ENCODE assay signal across 16 cellular contexts in the genomic region with DNA sequence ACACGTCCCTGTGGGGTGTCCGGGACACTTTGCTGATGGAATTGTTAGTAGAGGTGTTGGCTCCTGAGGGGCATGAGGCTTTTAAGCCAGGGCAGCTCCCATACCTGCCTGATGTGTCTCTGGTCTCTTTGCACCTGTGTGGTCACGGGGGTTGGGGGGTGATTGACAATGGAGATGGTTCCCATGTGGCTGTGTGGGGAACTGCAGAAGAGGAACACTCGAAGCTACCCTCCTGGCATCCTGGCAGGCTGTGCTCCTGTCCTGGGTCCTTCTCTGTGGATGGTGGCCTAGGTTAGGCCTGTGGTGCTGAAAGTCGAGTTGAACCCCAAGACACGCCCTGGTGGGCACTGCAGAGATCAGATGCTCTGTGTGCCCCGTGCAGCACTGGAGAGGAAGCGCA.
DNase-seq lines count a peak whose midpoint lies in the region; ATAC-seq, FAIRE-seq and TF ChIP-seq lines count a peak whose summit lies in the region.
"Had no signal": no experiment of that assay in that cellular context is flagged by ENCODE, and none has a peak within 500 bp of the region (broad histone marks: within the 10 kb centered on the region; RNA-seq: fewer than 3 reads in every experiment).

No MANE protein-coding gene starts in this region.

- intact Hi-C loops in pancreas (cut with DNase I), result no loop called here

- DNase-seq in NAMALWA (ENCODE audit: low spot score) (peak; percentile 45), H1 (ENCODE audit: low read depth in 1 of 2, low spot score in 2 of 2) (peak in 1 of 2 experiments; percentile 62), osteoblast (ENCODE audit: insufficient read length, low spot score, missing footprints) (peak; percentile 60), GM20000 (ENCODE audit: low spot score) (no peak), NCI-H1930 (lab: John Stamatoyannopoulos, UW) (no peak), pancreas (no peak)
- DNase-seq: activated CD8-positive, alpha-beta memory T cell treated with anti-CD3 and anti-CD28 coated beads for 24 hours; cortex of kidney; naive B cell; NCI-H2107; T-helper 2 cell; upper lobe of right lung had no signal

- H2BK12ac ChIP-seq in H1 (ENCODE audit: low read depth, low read length), result no peak overlapping the region

- 0 out of 2 replicates have a peak overlapping the region, but pooled peaks have one; percentile 40 for H2BK15ac ChIP-seq in H1 (ENCODE audit: low read length)

- H3K27ac ChIP-seq in H1 (ENCODE audit: low read depth, low read length) (no peak overlapping the region), osteoblast (ENCODE audit: low read depth, low read length) (no peak overlapping the region), pancreas (no peak overlapping the region)
- H3K27ac ChIP-seq: skin epidermis, upper lobe of right lung had no signal

- no peaks in the 10 kb centered on the region for H3K79me1 ChIP-seq in H1 (ENCODE audit: low read depth, low read length)

- TF ChIP-seq CTCF in GM12873 (IDR thresholded peaks at IDR 0.05; ENCODE audit: insufficient read depth, low read depth, low read length, missing control alignments), result peak; percentile 66
- TF ChIP-seq CTCF in H1 (IDR thresholded peaks at IDR 0.05; ENCODE audit: control extremely low read depth in 1 of 3, insufficient read depth in 1 of 3, low read depth in 1 of 3, low read length in 3 of 3), result peak; percentile 43 to 67 (median 59)
- peak; percentile 14 for TF ChIP-seq CTCF in osteoblast (IDR thresholded peaks at IDR 0.05; ENCODE audit: extremely low read depth, low read depth, low read length)
- TF ChIP-seq CTCF in GM20000 (IDR thresholded peaks at IDR 0.05; ENCODE audit: extremely low read depth, missing control alignments), result no peak
- peak in 1 of 4 donors; percentile 8 for TF ChIP-seq CTCF in pancreas (IDR thresholded peaks at IDR 0.05)

- H3K36me3 ChIP-seq in H1 (ENCODE audit: control insufficient read depth in 2 of 4, insufficient read depth in 4 of 4, low read length in 3 of 4) (no peaks in the 10 kb centered on the region), osteoblast (ENCODE audit: insufficient read depth, low read length) (no peaks in the 10 kb centered on the region), pancreas (no peaks in the 10 kb centered on the region)
- H3K36me3 ChIP-seq: upper lobe of right lung had no signal

- H3K27me3 ChIP-seq in H1 (replicated peaks in 1 of 4; ENCODE audit: control insufficient read depth in 3 of 4, extremely low read depth in 1 of 4, insufficient read depth in 3 of 4, low read length in 3 of 4), result no peaks in the 10 kb centered on the region
- H3K27me3 ChIP-seq in osteoblast (ENCODE audit: insufficient read depth, low read length), result peaks cover 2% of the 10 kb centered on the region
- H3K27me3 ChIP-seq in pancreas, result no peaks in the 10 kb centered on the region
- H3K27me3 ChIP-seq: upper lobe of right lung had no signal

- H3K14ac ChIP-seq in H1 (ENCODE audit: insufficient read length), result no peak overlapping the region

- peak in 1 of 2 experiments; percentile 33; a peak in 2 of 4 replicates for TF ChIP-seq RAD21 in H1 (IDR thresholded peaks at IDR 0.05 in 1 of 2, conservative IDR thresholded peaks at IDR 0.05 in 1 of 2; ENCODE audit: low read depth in 2 of 2, low read length in 2 of 2)

- H3K4me3 ChIP-seq in H1 (ENCODE audit: extremely low read depth in 1 of 4, insufficient read depth in 2 of 4, low read depth in 3 of 4, low read length in 4 of 4) (no peak overlapping the region), osteoblast (ENCODE audit: insufficient read depth, low read length) (no peak overlapping the region), pancreas (no peak overlapping the region)
- H3K4me3 ChIP-seq: skin epidermis, upper lobe of right lung had no signal

- H2AFZ ChIP-seq in H1 (ENCODE audit: low read length), result 0 out of 2 replicates have a peak overlapping the region, but pooled peaks have one; percentile 24
- H2AFZ ChIP-seq in osteoblast (ENCODE audit: low read length), result no peak overlapping the region

- H3K56ac ChIP-seq in H1 (replicated peaks; ENCODE audit: insufficient read length, low read depth, low read length), result no peak overlapping the region

- no peak for TF ChIP-seq EP300 in H1 (IDR thresholded peaks at IDR 0.05; ENCODE audit: borderline replicate concordance in 1 of 2, low read depth in 2 of 2, low read length in 2 of 2)

- no peak overlapping the region for H2BK20ac ChIP-seq in H1 (ENCODE audit: low read length)

- H2BK120ac ChIP-seq in H1 (replicated peaks; ENCODE audit: low read depth, low read length), result no peak overlapping the region

- peaks cover 0 to 7% (median 1%) of the 10 kb centered on the region in 4 experiments; a peak in 3 of 7 replicates for H3K4me1 ChIP-seq in H1 (replicated peaks in 1 of 4; ENCODE audit: control insufficient read depth in 3 of 4, insufficient read depth in 4 of 4, low read length in 3 of 4)
- H3K4me1 ChIP-seq in osteoblast (ENCODE audit: insufficient read depth, low read length), result no peaks in the 10 kb centered on the region
- no peaks in the 10 kb centered on the region for H3K4me1 ChIP-seq in pancreas

- no peak overlapping the region for H3K9ac ChIP-seq in H1 (replicated peaks in 1 of 4; ENCODE audit: extremely low read depth in 1 of 4, low read depth in 3 of 4, low read length in 3 of 4)

- H4K20me1 ChIP-seq in H1 (replicated peaks in 1 of 2; ENCODE audit: control insufficient read depth in 1 of 2, insufficient read depth in 2 of 2, low read length in 2 of 2) (peaks cover 0 to 3% of the 10 kb centered on the region in 2 experiments), osteoblast (ENCODE audit: insufficient read depth, low read length) (no peaks in the 10 kb centered on the region)

- WGBS in H1 (ENCODE audit: extremely low coverage in 1 of 2, insufficient coverage in 1 of 2, insufficient read length in 1 of 2, insufficient replicate concordance in 2 of 2, low coverage in 1 of 2, low lambda C conversion rate in 2 of 2, missing lambda C conversion rate in 1 of 2), 2 experiments, result 73% methylated on average over 8 of the region's 8 CpGs; no CpG with 5 or more reads in 1 of the 2 experiments
- WGBS in pancreas, 2 donors, result 71 to 74% methylated on average over 8 of the region's 8 CpGs

- H3K79me2 ChIP-seq in H1 (ENCODE audit: control insufficient read depth in 1 of 2, insufficient read depth in 2 of 2, low read length in 2 of 2) (no peaks in the 10 kb centered on the region), osteoblast (ENCODE audit: insufficient read depth, low read length) (no peaks in the 10 kb centered on the region)

- H3K23ac ChIP-seq in H1 (ENCODE audit: insufficient read length), result no peak overlapping the region

- ATAC-seq in GM19452 (IDR thresholded peaks at IDR 0.05; ENCODE audit: unreplicated experiment), result no peak
- no peak for ATAC-seq in pancreas
- ATAC-seq: upper lobe of right lung had no signal

- H4K91ac ChIP-seq in H1 (replicated peaks; ENCODE audit: insufficient read length, low read length), result no peak overlapping the region

- H3K9me3 ChIP-seq in H1 (ENCODE audit: insufficient read depth in 2 of 2, low read depth in 1 of 2, low read length in 1 of 2), result no peaks in the 10 kb centered on the region
- H3K9me3 ChIP-seq in osteoblast (ENCODE audit: low read depth, low read length), result no peaks in the 10 kb centered on the region
- H3K9me3 ChIP-seq in pancreas, result no peaks in the 10 kb centered on the region
- H3K9me3 ChIP-seq: upper lobe of right lung had no signal

- POLR2A ChIA-PET in H1 (lab: Charles Lee; ENCODE audit: partially characterized antibody), result interaction anchor here (0.6 to 2.8 kb wide), 7 partner anchors 11 to 52 kb away, joined by 3 to 16 read pairs (median 4); a partner anchor contains a TSS

- no peaks in the 10 kb centered on the region for H3K23me2 ChIP-seq in H1 (ENCODE audit: low read depth, low read length)

- no peak for TF ChIP-seq POLR2A in H1 (IDR thresholded peaks at IDR 0.05; ENCODE audit: control extremely low read depth in 1 of 2, low read depth in 2 of 2, low read length in 2 of 2)

- no peak overlapping the region for H3K4ac ChIP-seq in H1 (replicated peaks; ENCODE audit: insufficient read length, low read depth, low read length)

- no peak overlapping the region for H2AK5ac ChIP-seq in H1 (ENCODE audit: low read depth, low read length)

- no peak overlapping the region; the same call in 1 of the 2 replicates for H2BK5ac ChIP-seq in H1 (ENCODE audit: low read depth, low read length)

- CTCF ChIA-PET in H1 (lab: Charles Lee; ENCODE audit: partially characterized antibody), result interaction anchor here (0.7 to 4.6 kb wide), 22 partner anchors 8 to 382 kb away, joined by 3 to 18 read pairs (median 4); a partner anchor contains a TSS

- peak overlapping the region; percentile 59; the same call in 1 of the 2 replicates for H4K8ac ChIP-seq in H1 (ENCODE audit: extremely low read depth, insufficient read depth, low read length)

- H3K18ac ChIP-seq in H1 (ENCODE audit: extremely low read depth, low read length), result no peak overlapping the region

- H3K4me2 ChIP-seq in H1 (ENCODE audit: insufficient read depth in 1 of 2, low read depth in 2 of 2, low read length in 2 of 2), result no peak overlapping the region
- no peak overlapping the region for H3K4me2 ChIP-seq in osteoblast (ENCODE audit: insufficient read depth, low read length)

- no peak overlapping the region for H4K5ac ChIP-seq in H1 (ENCODE audit: insufficient read length, low read depth, low read length)

- peak; percentile 69 for FAIRE-seq in H1 (lab: Jason Lieb, UNC)
- FAIRE-seq in pancreas (lab: Jason Lieb, UNC), result no peak
- FAIRE-seq: islet of Langerhans had no signal

TF ChIP-seq in H1, 55 proteins besides CTCF, POLR2A, EP300 and RAD21:
- TF ChIP-seq RXRA (IDR thresholded peaks at IDR 0.05; ENCODE audit: insufficient read depth, low read depth, low read length), result 0 out of 2 replicates have a peak, but pooled peaks have one; percentile 6
- no peak for TF ChIP-seq TCF12 (IDR thresholded peaks at IDR 0.05; ENCODE audit: low read depth, low read length)
- TF ChIP-seq, protein P1, sequence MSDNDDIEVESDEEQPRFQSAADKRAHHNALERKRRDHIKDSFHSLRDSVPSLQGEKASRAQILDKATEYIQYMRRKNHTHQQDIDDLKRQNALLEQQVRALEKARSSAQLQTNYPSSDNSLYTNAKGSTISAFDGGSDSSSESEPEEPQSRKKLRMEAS (IDR thresholded peaks at IDR 0.05), result peak; percentile 49; the same call in 1 of the 2 replicates
- no peak for TF ChIP-seq CTBP2 (IDR thresholded peaks at IDR 0.05; ENCODE audit: borderline replicate concordance, insufficient read depth, insufficient read length, low read length)

Comparison
In these comparisons a context has a peak if more than half of its experiments do, and no peak if none do; other contexts are left out.
1. DNase-seq: peak in NAMALWA (single experiment) and osteoblast (single experiment); none in GM20000 (single experiment), NCI-H1930 (0 of 2) and pancreas (0 of 6).